ENCODE assay signal across 9 cellular contexts in genomic region chr6:33692078-33692759, GRCh38. TPM values are rescaled to one million over a fixed set of nuclear protein-coding genes. Genes with fewer than 3 reads are reported as not detected.
DNase-seq lines count a peak whose midpoint lies in the region; ATAC-seq and TF ChIP-seq lines count a peak whose summit lies in the region.
"Had no signal": no experiment of that assay in that cellular context is flagged by ENCODE, and none has a peak within 500 bp of the region (broad histone marks: within the 10 kb centered on the region; RNA-seq: fewer than 3 reads in every experiment).

No MANE protein-coding gene starts in this region.

- intact Hi-C loops in testis (cut with DNase I; ENCODE audit: low total_unique reads) = no loop called here

- no peak overlapping the region for H3K4me3 ChIP-seq in testis
- H3K4me3 ChIP-seq in MM.1S (ENCODE audit: low read length) = no peak overlapping the region

- H3K27ac Mint-ChIP-seq in activated T-cell treated with anti-CD3 and anti-CD28 coated beads, Interleukin-2, amount 50 U/mL, for 72 hours = peak overlapping the region; percentile 94
- H3K27ac Mint-ChIP-seq in activated naive CD8-positive, alpha-beta T cell treated with anti-CD3 and anti-CD28 coated beads for 36 hours = peak overlapping the region; percentile 80

- H3K36me3 Mint-ChIP-seq in activated T-cell treated with anti-CD3 and anti-CD28 coated beads, Interleukin-2, amount 50 U/mL, for 72 hours (ENCODE audit: insufficient read depth in 2 of 2) = peaks cover 6 to 21% of the 10 kb centered on the region in 2 donors
- peaks cover 41% of the 10 kb centered on the region for H3K36me3 Mint-ChIP-seq in activated naive CD8-positive, alpha-beta T cell treated with anti-CD3 and anti-CD28 coated beads for 36 hours

- H3K27me3 Mint-ChIP-seq in activated T-cell treated with anti-CD3 and anti-CD28 coated beads, Interleukin-2, amount 50 U/mL, for 72 hours (ENCODE audit: low read depth) = no peaks in the 10 kb centered on the region
- no peaks in the 10 kb centered on the region for H3K27me3 Mint-ChIP-seq in activated naive CD8-positive, alpha-beta T cell treated with anti-CD3 and anti-CD28 coated beads for 36 hours

- no peak overlapping the region for H3K4me2 ChIP-seq in MM.1S (ENCODE audit: low read depth, low read length)

- TF ChIP-seq CTCF in testis (IDR thresholded peaks at IDR 0.05) (no peak), MM.1S (IDR thresholded peaks at IDR 0.05; ENCODE audit: low read length) (no peak)

- 70 to 74% methylated on average over 8 to 12 of the region's 12 CpGs for WGBS in testis, 2 donors

- H3K9me3 ChIP-seq in testis = no peaks in the 10 kb centered on the region
- H3K9me3 ChIP-seq in MM.1S (replicated peaks; ENCODE audit: insufficient read depth, low read length) = no peaks in the 10 kb centered on the region
- H3K9me3 ChIP-seq: neutrophil had no signal

- H3K4me1 Mint-ChIP-seq in activated T-cell treated with anti-CD3 and anti-CD28 coated beads, Interleukin-2, amount 50 U/mL, for 72 hours (ENCODE audit: low read depth) = peaks cover 58% of the 10 kb centered on the region
- peaks cover 54% of the 10 kb centered on the region for H3K4me1 Mint-ChIP-seq in activated naive CD8-positive, alpha-beta T cell treated with anti-CD3 and anti-CD28 coated beads for 36 hours

- H3F3A ChIP-seq in MM.1S (ENCODE audit: insufficient read depth, low read length) = 0 out of 2 replicates have a peak, but pooled peaks cover 6% of the 10 kb centered on the region

- no peaks in the 10 kb centered on the region for H4K20me1 ChIP-seq in MM.1S (ENCODE audit: insufficient read depth, low read length)

- H3K79me2 ChIP-seq in MM.1S (ENCODE audit: low read length) = no peaks in the 10 kb centered on the region

- no peaks in the 10 kb centered on the region for H3K36me3 ChIP-seq in testis (ENCODE audit: low read depth, missing control alignments)
- H3K36me3 ChIP-seq in MM.1S (replicated peaks; ENCODE audit: insufficient read depth, low read length) = peaks cover 5% of the 10 kb centered on the region; the same call in 1 of the 2 replicates

- no peak for ATAC-seq in activated T-cell treated with anti-CD3 and anti-CD28 coated beads, Interleukin-2, amount 50 U/mL, for 72 hours (replicated peaks in 1 of 2)
- ATAC-seq in GM21526 (IDR thresholded peaks at IDR 0.05; ENCODE audit: low FRiP score, unreplicated experiment) = no peak

- H3K4me1 ChIP-seq in testis (peaks cover 30% of the 10 kb centered on the region), MM.1S (ENCODE audit: low read length) (no peaks in the 10 kb centered on the region)

- H3K4me3 Mint-ChIP-seq in activated T-cell treated with anti-CD3 and anti-CD28 coated beads, Interleukin-2, amount 50 U/mL, for 72 hours = peak overlapping the region; percentile 49 to 72
- peak overlapping the region; percentile 2 for H3K4me3 Mint-ChIP-seq in activated naive CD8-positive, alpha-beta T cell treated with anti-CD3 and anti-CD28 coated beads for 36 hours

- no peaks in the 10 kb centered on the region for H3K9me3 Mint-ChIP-seq in activated T-cell treated with anti-CD3 and anti-CD28 coated beads, Interleukin-2, amount 50 U/mL, for 72 hours
- no peaks in the 10 kb centered on the region for H3K9me3 Mint-ChIP-seq in activated naive CD8-positive, alpha-beta T cell treated with anti-CD3 and anti-CD28 coated beads for 36 hours

- H3K27ac ChIP-seq in testis = peak overlapping the region in 1 of 2 donors; percentile 53
- no peak overlapping the region for H3K27ac ChIP-seq in MM.1S (ENCODE audit: low read length)
- H3K27ac ChIP-seq: neutrophil had no signal

- TF ChIP-seq POLR2A in testis (IDR thresholded peaks at IDR 0.05) = no peak

- H3K27me3 ChIP-seq in testis (no peaks in the 10 kb centered on the region), MM.1S (replicated peaks; ENCODE audit: insufficient read depth, low read length) (no peaks in the 10 kb centered on the region)
- H3K27me3 ChIP-seq: neutrophil had no signal

- no peak overlapping the region for H3K9ac ChIP-seq in MM.1S (ENCODE audit: low read length)

- H3K9me2 ChIP-seq in MM.1S (replicated peaks; ENCODE audit: insufficient read depth, low read length) = no peaks in the 10 kb centered on the region

- no peak overlapping the region for H2AFZ ChIP-seq in MM.1S (ENCODE audit: low read length)

- DNase-seq in activated T-cell treated with anti-CD3 and anti-CD28 coated beads, Interleukin-2, amount 50 U/mL, for 72 hours = no peak
- DNase-seq in activated T-cell treated with anti-CD3 and anti-CD28 coated beads, Interleukin-2, amount 50 U/mL, for 48 hours = no peak
- no peak for DNase-seq in activated naive CD8-positive, alpha-beta T cell treated with anti-CD3 and anti-CD28 coated beads for 36 hours
- DNase-seq in iPS-NIHi7 (ENCODE audit: extremely low spot score) (peak; percentile 79), testis (peak; percentile 59), MM.1S (no peak), midbrain (lab: John Stamatoyannopoulos, UW) (no peak)

RNA-seq across cellular contexts. Expression of gene UQCC2, which starts 19.3 kb away (rescaled TPM):
- total RNA-seq in activated T-cell treated with anti-CD3 and anti-CD28 coated beads, Interleukin-2, amount 50 U/mL, for 72 hours = 10 to 100 TPM; 50.6 to 59.9 TPM
- 100 to 1,000 TPM; 118 to 126 TPM for total RNA-seq in activated naive CD8-positive, alpha-beta T cell treated with anti-CD3 and anti-CD28 coated beads for 36 hours
- 10 to 100 TPM; 18.1 to 36.2 TPM for total RNA-seq in testis
- polyA plus RNA-seq in testis (ENCODE audit: insufficient read depth, low read depth, low replicate concordance) = 119 TPM

RNA-seq across cellular contexts. Expression of gene IP6K3, which starts 54.5 kb away (rescaled TPM):
- not detected for total RNA-seq in activated T-cell treated with anti-CD3 and anti-CD28 coated beads, Interleukin-2, amount 50 U/mL, for 72 hours
- total RNA-seq in activated naive CD8-positive, alpha-beta T cell treated with anti-CD3 and anti-CD28 coated beads for 36 hours = not detected
- under 1 TPM in 1 of 2 donors, not detected in 1; 0.16 TPM for total RNA-seq in testis
- polyA plus RNA-seq in testis (ENCODE audit: insufficient read depth, low read depth, low replicate concordance) = 0.15 TPM

Comparison
In these comparisons a context has a peak if more than half of its experiments do, and no peak if none do; other contexts are left out.
1. DNase-seq: peak in iPS-NIHi7 (single experiment) and testis (single experiment); none in activated T-cell treated with anti-CD3 and anti-CD28 coated beads, Interleukin-2, amount 50 U/mL, for 72 hours (0 of 2), activated T-cell treated with anti-CD3 and anti-CD28 coated beads, Interleukin-2, amount 50 U/mL, for 48 hours (0 of 2), activated naive CD8-positive, alpha-beta T cell treated with anti-CD3 and anti-CD28 coated beads for 36 hours (single experiment), MM.1S (single experiment) and midbrain (single experiment).